In genomic region chr3:107476462-107476861, GRCh38 we compare ENCODE assay signal across 1 cellular context.
TF ChIP-seq lines count a peak whose summit lies in the region.

No MANE protein-coding gene starts in this region.

TF ChIP-seq in H1, 55 proteins besides CTCF, POLR2A, EP300 and RAD21:
- no peak for TF ChIP-seq GTF2F1 (IDR thresholded peaks at IDR 0.05; ENCODE audit: borderline replicate concordance, low read depth, low read length)
- peak; percentile 34; the same call in 1 of the 2 replicates for TF ChIP-seq POU5F1 (IDR thresholded peaks at IDR 0.05; ENCODE audit: low read depth, low read length)
